Comparison of ENCODE assay signal across 27 cellular contexts in genomic region chr17:28365487-28365886, GRCh38. TPM values are rescaled to one million over a fixed set of nuclear protein-coding genes. Genes with fewer than 3 reads are reported as not detected.
"Had no signal": no experiment of that assay in that cellular context is flagged by ENCODE, and none has a peak within 500 bp of the region (broad histone marks: within the 10 kb centered on the region; RNA-seq: fewer than 3 reads in every experiment).

No MANE protein-coding gene starts in this region.

- H3K79me2 ChIP-seq: hepatocyte, parathyroid adenoma had no signal

- H3K9me3 ChIP-seq: esophagus muscularis mucosa, psoas muscle, spleen, tibial artery, upper lobe of left lung, vagina had no signal

- H3K27ac ChIP-seq: epithelial cell of prostate, esophagus muscularis mucosa, hepatocyte, parathyroid adenoma, psoas muscle, spleen, tibial artery, upper lobe of left lung, vagina had no signal

- H2AFZ ChIP-seq: hepatocyte, parathyroid adenoma had no signal

- DNase-seq: effector memory CD8-positive, alpha-beta T cell; head of caudate nucleus; left colon; mesendoderm; naive B cell; occipital lobe; psoas muscle; retina; spleen; stimulated activated CD4-positive, alpha-beta T cell treated with anti-CD3 and anti-CD28 coated beads, Interleukin-15, amount 100 ng/mL, for 24 hours; stimulated activated CD4-positive, alpha-beta T cell treated with anti-CD3 and anti-CD28 coated beads, Interleukin-1b, Interleukin-23, amount 100 ng/mL, for 48 hours; stimulated activated CD4-positive, alpha-beta T cell treated with anti-CD3 and anti-CD28 coated beads, Interleukin-4, amount 100 ng/mL, for 24 hours; tibial artery; upper lobe of left lung had no signal

- H3K4me1 ChIP-seq: parathyroid adenoma, psoas muscle, vagina had no signal

- H3K4me3 ChIP-seq: esophagus muscularis mucosa, hepatocyte, psoas muscle, spleen, tibial artery, upper lobe of left lung, vagina had no signal

- FAIRE-seq: kidney had no signal

- H3K27me3 ChIP-seq: esophagus muscularis mucosa, hepatocyte, spleen, tibial artery, upper lobe of left lung, vagina had no signal

- H3K4me2 ChIP-seq: hepatocyte had no signal

- H3K9ac ChIP-seq: parathyroid adenoma had no signal

- ATAC-seq: effector memory CD8-positive, alpha-beta T cell; left colon; psoas muscle; sciatic nerve; stimulated activated memory B cell treated with anti-CD40 and anti-IgM and Interleukin-4, amounts not matched to agents 10 μg/mL and 1 μg/mL and 100 μg/mL, for 72 hours had no signal

RNA-seq across cellular contexts. Expression of gene SEBOX, which starts 0.5 kb away (rescaled TPM):
- total RNA-seq: esophagus muscularis mucosa, fibroblast of villous mesenchyme, hepatocyte, kidney, left colon, lung microvascular endothelial cell, occipital lobe, psoas muscle, sciatic nerve, skeletal muscle tissue, spleen, temporal lobe, upper lobe of left lung, vagina had no signal
- polyA plus RNA-seq: hepatocyte, liver, psoas muscle, spleen had no signal
